In genomic region chr17:31509805-31510177, GRCh38 we compare ENCODE assay signal across 1 cellular context.
TF ChIP-seq lines count a peak whose summit lies in the region.

No MANE protein-coding gene starts in this region.

TF ChIP-seq in H1, 55 proteins besides CTCF, POLR2A, EP300 and RAD21 (continued from another document):
- TF ChIP-seq, protein P1, sequence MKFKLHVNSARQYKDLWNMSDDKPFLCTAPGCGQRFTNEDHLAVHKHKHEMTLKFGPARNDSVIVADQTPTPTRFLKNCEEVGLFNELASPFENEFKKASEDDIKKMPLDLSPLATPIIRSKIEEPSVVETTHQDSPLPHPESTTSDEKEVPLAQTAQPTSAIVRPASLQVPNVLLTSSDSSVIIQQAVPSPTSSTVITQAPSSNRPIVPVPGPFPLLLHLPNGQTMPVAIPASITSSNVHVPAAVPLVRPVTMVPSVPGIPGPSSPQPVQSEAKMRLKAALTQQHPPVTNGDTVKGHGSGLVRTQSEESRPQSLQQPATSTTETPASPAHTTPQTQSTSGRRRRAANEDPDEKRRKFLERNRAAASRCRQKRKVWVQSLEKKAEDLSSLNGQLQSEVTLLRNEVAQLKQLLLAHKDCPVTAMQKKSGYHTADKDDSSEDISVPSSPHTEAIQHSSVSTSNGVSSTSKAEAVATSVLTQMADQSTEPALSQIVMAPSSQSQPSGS (IDR thresholded peaks at IDR 0.05; ENCODE audit: low read length): no peak
- no peak for TF ChIP-seq TBP (IDR thresholded peaks at IDR 0.05; ENCODE audit: low read depth, low read length)
- TF ChIP-seq CBX5 (IDR thresholded peaks at IDR 0.05; ENCODE audit: low read depth, low read length): no peak
- TF ChIP-seq BCL11A (IDR thresholded peaks at IDR 0.05; ENCODE audit: low read depth in 2 of 2, low read length in 2 of 2): no peak
- TF ChIP-seq EGR1 (IDR thresholded peaks at IDR 0.05; ENCODE audit: borderline replicate concordance, low read depth, low read length): no peak
- no peak for TF ChIP-seq KDM4A (IDR thresholded peaks at IDR 0.05; ENCODE audit: low read depth, low read length, severe bottlenecking)
- TF ChIP-seq GABPA (IDR thresholded peaks at IDR 0.05; ENCODE audit: borderline replicate concordance, insufficient read depth, low read length): no peak
- TF ChIP-seq YY1 (IDR thresholded peaks at IDR 0.05; ENCODE audit: low read depth, low read length): no peak
- TF ChIP-seq JUN (IDR thresholded peaks at IDR 0.05; ENCODE audit: low read depth, low read length): no peak
- no peak for TF ChIP-seq HDAC2 (IDR thresholded peaks at IDR 0.05; ENCODE audit: borderline replicate concordance in 1 of 2, low read depth in 2 of 2, low read length in 2 of 2)
- TF ChIP-seq MAFK (IDR thresholded peaks at IDR 0.05; ENCODE audit: low read depth, low read length): no peak
- no peak for TF ChIP-seq TCF12 (IDR thresholded peaks at IDR 0.05; ENCODE audit: low read depth, low read length)
- no peak for TF ChIP-seq SAP30 (IDR thresholded peaks at IDR 0.05; ENCODE audit: insufficient read depth, insufficient replicate concordance, low read length)
- no peak for TF ChIP-seq ASH2L (IDR thresholded peaks at IDR 0.05; ENCODE audit: low read length)
